1 cellular context compared by ENCODE assay signal in genomic region chr15:80822666-80823065, GRCh38.
TF ChIP-seq lines count a peak whose summit lies in the region.

No MANE protein-coding gene starts in this region.

TF ChIP-seq in HepG2, 621 proteins besides CTCF, POLR2A, EP300 and RAD21:
- TF ChIP-seq GATAD2A (CRISPR knock-in tag; IDR thresholded peaks at IDR 0.05) (no peak), BRD4 (CRISPR knock-in tag; IDR thresholded peaks at IDR 0.05) (no peak), ZMYM4 (CRISPR knock-in tag; IDR thresholded peaks at IDR 0.05) (no peak), CHCHD3 (CRISPR knock-in tag; IDR thresholded peaks at IDR 0.05) (no peak), FOXA3 (CRISPR knock-in tag; IDR thresholded peaks at IDR 0.05) (no peak), SYNCRIP (IDR thresholded peaks at IDR 0.05; ENCODE audit: insufficient read depth, low read depth, low read length) (no peak), SETDB1 (CRISPR knock-in tag; IDR thresholded peaks at IDR 0.05; ENCODE audit: borderline replicate concordance) (no peak), SRSF9 (IDR thresholded peaks at IDR 0.05; ENCODE audit: borderline replicate concordance, insufficient read depth, low read depth, low read length, poor library complexity, severe bottlenecking) (no peak), ZNF451 (CRISPR knock-in tag; IDR thresholded peaks at IDR 0.05) (no peak), E2F2 (CRISPR knock-in tag; IDR thresholded peaks at IDR 0.05; ENCODE audit: borderline replicate concordance) (no peak), ZNF34 (CRISPR knock-in tag; IDR thresholded peaks at IDR 0.05; ENCODE audit: borderline replicate concordance) (no peak), SKI (IDR thresholded peaks at IDR 0.05; ENCODE audit: partially characterized antibody) (no peak)
- TF ChIP-seq, protein P1, sequence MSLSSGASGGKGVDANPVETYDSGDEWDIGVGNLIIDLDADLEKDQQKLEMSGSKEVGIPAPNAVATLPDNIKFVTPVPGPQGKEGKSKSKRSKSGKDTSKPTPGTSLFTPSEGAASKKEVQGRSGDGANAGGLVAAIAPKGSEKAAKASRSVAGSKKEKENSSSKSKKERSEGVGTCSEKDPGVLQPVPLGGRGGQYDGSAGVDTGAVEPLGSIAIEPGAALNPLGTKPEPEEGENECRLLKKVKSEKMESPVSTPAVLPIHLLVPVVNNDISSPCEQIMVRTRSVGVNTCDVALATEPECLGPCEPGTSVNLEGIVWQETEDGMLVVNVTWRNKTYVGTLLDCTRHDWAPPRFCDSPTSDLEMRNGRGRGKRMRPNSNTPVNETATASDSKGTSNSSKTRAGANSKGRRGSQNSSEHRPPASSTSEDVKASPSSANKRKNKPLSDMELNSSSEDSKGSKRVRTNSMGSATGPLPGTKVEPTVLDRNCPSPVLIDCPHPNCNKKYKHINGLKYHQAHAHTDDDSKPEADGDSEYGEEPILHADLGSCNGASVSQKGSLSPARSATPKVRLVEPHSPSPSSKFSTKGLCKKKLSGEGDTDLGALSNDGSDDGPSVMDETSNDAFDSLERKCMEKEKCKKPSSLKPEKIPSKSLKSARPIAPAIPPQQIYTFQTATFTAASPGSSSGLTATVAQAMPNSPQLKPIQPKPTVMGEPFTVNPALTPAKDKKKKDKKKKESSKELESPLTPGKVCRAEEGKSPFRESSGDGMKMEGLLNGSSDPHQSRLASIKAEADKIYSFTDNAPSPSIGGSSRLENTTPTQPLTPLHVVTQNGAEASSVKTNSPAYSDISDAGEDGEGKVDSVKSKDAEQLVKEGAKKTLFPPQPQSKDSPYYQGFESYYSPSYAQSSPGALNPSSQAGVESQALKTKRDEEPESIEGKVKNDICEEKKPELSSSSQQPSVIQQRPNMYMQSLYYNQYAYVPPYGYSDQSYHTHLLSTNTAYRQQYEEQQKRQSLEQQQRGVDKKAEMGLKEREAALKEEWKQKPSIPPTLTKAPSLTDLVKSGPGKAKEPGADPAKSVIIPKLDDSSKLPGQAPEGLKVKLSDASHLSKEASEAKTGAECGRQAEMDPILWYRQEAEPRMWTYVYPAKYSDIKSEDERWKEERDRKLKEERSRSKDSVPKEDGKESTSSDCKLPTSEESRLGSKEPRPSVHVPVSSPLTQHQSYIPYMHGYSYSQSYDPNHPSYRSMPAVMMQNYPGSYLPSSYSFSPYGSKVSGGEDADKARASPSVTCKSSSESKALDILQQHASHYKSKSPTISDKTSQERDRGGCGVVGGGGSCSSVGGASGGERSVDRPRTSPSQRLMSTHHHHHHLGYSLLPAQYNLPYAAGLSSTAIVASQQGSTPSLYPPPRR (CRISPR knock-in tag; IDR thresholded peaks at IDR 0.05; ENCODE audit: borderline replicate concordance), result no peak
